8 cellular contexts compared by ENCODE assay signal in genomic region chr7:2242541-2243482, GRCh38. TPM values are rescaled to one million over a fixed set of nuclear protein-coding genes. Genes with fewer than 3 reads are reported as not detected.
DNase-seq lines count a peak whose midpoint lies in the region; ATAC-seq, FAIRE-seq and TF ChIP-seq lines count a peak whose summit lies in the region.

No MANE protein-coding gene starts in this region.

- ATAC-seq in HG02798 (IDR thresholded peaks at IDR 0.05; ENCODE audit: poor library complexity, unreplicated experiment), result peak; percentile 12
- peak; percentile 54 for ATAC-seq in RWPE2 (ENCODE audit: low read depth)
- ATAC-seq in GM18870 (IDR thresholded peaks at IDR 0.05; ENCODE audit: unreplicated experiment), result no peak

- no peaks in the 10 kb centered on the region for H3K27me3 ChIP-seq in RWPE2 (ENCODE audit: insufficient read depth, poor library complexity, severe bottlenecking)
- no peaks in the 10 kb centered on the region for H3K27me3 ChIP-seq in mucosa of rectum (ENCODE audit: control insufficient read depth in 2 of 2, insufficient read depth in 2 of 2, low read length in 2 of 2)

- peak overlapping the region; percentile 18 to 78 for H3K9ac ChIP-seq in mucosa of rectum (ENCODE audit: low read depth in 1 of 2, low read length in 2 of 2)

- no peaks in the 10 kb centered on the region for H3K9me3 ChIP-seq in RWPE2 (ENCODE audit: severe bottlenecking)
- no peaks in the 10 kb centered on the region for H3K9me3 ChIP-seq in mucosa of rectum (ENCODE audit: control insufficient read depth in 2 of 2, low read length in 2 of 2)

- DNase-seq in NCI-H1092 treated with DMSO at 0.1 percent for 48 hours (lab: John Stamatoyannopoulos, UW) (peak; percentile 23), NCI-H1092 (lab: John Stamatoyannopoulos, UW) (no peak), RWPE2 (ENCODE audit: low spot score) (no peak), cerebellar cortex (ENCODE audit: low spot score) (peak; percentile 33), frontal cortex (ENCODE audit: low spot score in 2 of 2) (no peak)

- H3K36me3 ChIP-seq in RWPE2 (ENCODE audit: low read depth), result peaks cover 29% of the 10 kb centered on the region
- peaks cover 11% of the 10 kb centered on the region in 2 donors for H3K36me3 ChIP-seq in mucosa of rectum (ENCODE audit: control insufficient read depth in 2 of 2, insufficient read depth in 2 of 2, low read length in 2 of 2)

- TF ChIP-seq CTCF in RWPE2 (IDR thresholded peaks at IDR 0.05; ENCODE audit: poor library complexity, severe bottlenecking), result no peak

- H3K4me1 ChIP-seq in RWPE2 (ENCODE audit: insufficient read depth, poor library complexity, severe bottlenecking) (no peaks in the 10 kb centered on the region), mucosa of rectum (ENCODE audit: control insufficient read depth in 2 of 2, insufficient read depth in 2 of 2, low read length in 2 of 2) (peaks cover 7 to 17% of the 10 kb centered on the region in 2 donors)

- H3K4me3 ChIP-seq in RWPE2 (ENCODE audit: severe bottlenecking) (peak overlapping the region; percentile 87), mucosa of rectum (ENCODE audit: low read length in 2 of 2) (peak overlapping the region; percentile 80 to 89)

- FAIRE-seq in frontal cortex (lab: Jason Lieb, UNC), result no peak

- peak overlapping the region; percentile 55 for H3K27ac ChIP-seq in RWPE2 (ENCODE audit: poor library complexity, severe bottlenecking)
- no peak overlapping the region for H3K27ac ChIP-seq in mucosa of rectum (ENCODE audit: low read depth in 2 of 2, low read length in 2 of 2)

RNA-seq across cellular contexts. Expression of gene NUDT1, which starts 0.8 kb away (rescaled TPM):
- total RNA-seq in frontal cortex, result 15.5 TPM

RNA-seq across cellular contexts. Expression of gene MRM2, which starts 0.8 kb away (rescaled TPM):
- 15.9 TPM for total RNA-seq in frontal cortex

RNA-seq across cellular contexts. Expression of gene MAD1L1, which starts 10.1 kb away (rescaled TPM):
- total RNA-seq in frontal cortex, result 37.1 TPM

Comparison
In these comparisons a context has a peak if more than half of its experiments do, and no peak if none do; other contexts are left out.
1. DNase-seq: peak in NCI-H1092 treated with DMSO at 0.1 percent for 48 hours (single experiment) and cerebellar cortex (single experiment); none in NCI-H1092 (single experiment), RWPE2 (single experiment) and frontal cortex (0 of 2).